In the genomic region with DNA sequence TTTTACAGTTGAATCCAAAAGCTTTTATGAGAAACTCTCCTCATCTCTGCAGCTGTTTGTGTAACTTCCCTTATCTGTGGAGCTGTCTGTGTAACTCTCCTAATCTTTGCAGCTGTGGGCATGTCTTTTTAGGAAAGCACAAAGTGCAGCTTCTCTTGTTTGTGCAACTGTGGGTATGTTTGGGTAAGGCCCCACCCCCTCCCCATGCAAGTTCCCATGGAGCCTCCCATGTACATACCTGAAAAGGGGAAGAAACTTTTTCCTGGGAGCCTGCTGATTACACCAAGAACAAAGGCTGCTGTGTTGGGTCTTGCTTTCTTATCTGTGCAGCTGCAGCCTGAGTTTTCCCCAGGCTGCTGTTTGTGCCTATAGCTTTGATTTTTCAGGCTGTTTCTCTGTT, we compare ENCODE assay signal across 25 cellular contexts. TPM values are rescaled to one million over a fixed set of nuclear protein-coding genes. Genes with fewer than 3 reads are reported as not detected.
DNase-seq lines count a peak whose midpoint lies in the region; ATAC-seq and TF ChIP-seq lines count a peak whose summit lies in the region.
"Had no signal": no experiment of that assay in that cellular context is flagged by ENCODE, and none has a peak within 500 bp of the region (broad histone marks: within the 10 kb centered on the region; RNA-seq: fewer than 3 reads in every experiment).

No MANE protein-coding gene starts in this region.

- intact Hi-C loops in left ventricle myocardium superior (cut with micrococcal nuclease) (no loop called here), Right ventricle myocardium superior (cut with DNase I) (no loop called here), left colon (cut with DNase I, micrococcal nuclease) (no loop called here)

- TF ChIP-seq CTCF in smooth muscle cell (IDR thresholded peaks at IDR 0.05; ENCODE audit: borderline replicate concordance, insufficient read depth, poor library complexity, severe bottlenecking): no peak

- no peaks in the 10 kb centered on the region for H3K36me3 Mint-ChIP-seq in immature natural killer cell
- H3K36me3 Mint-ChIP-seq in activated CD8-positive, alpha-beta memory T cell treated with anti-CD3 and anti-CD28 coated beads, Interleukin-2, amount 10 ng/mL, durations not matched to agents 7 days and 5 days: no peaks in the 10 kb centered on the region

- H3K9me3 ChIP-seq in smooth muscle cell (replicated peaks; ENCODE audit: low read depth): no peaks in the 10 kb centered on the region
- H3K9me3 ChIP-seq: sigmoid colon had no signal

- H3K9ac ChIP-seq in smooth muscle cell (ENCODE audit: low read depth): no peak overlapping the region

- CTCF ChIA-PET in activated CD8-positive, alpha-beta memory T cell treated with anti-CD3 and anti-CD28 coated beads, Interleukin-2, amount 10 ng/mL, durations not matched to agents 7 days and 5 days (lab: Charles Lee): no interaction called here

- H3F3A ChIP-seq in smooth muscle cell (ENCODE audit: low read depth): no peaks in the 10 kb centered on the region

- H3K4me3 ChIP-seq in smooth muscle cell: no peak overlapping the region
- H3K4me3 ChIP-seq: sigmoid colon had no signal

- H3K27me3 Mint-ChIP-seq in immature natural killer cell (ENCODE audit: low read depth in 3 of 3): peaks cover 0 to 14% (median 11%) of the 10 kb centered on the region in 3 donors
- H3K27me3 Mint-ChIP-seq in activated CD8-positive, alpha-beta memory T cell treated with anti-CD3 and anti-CD28 coated beads, Interleukin-2, amount 10 ng/mL, durations not matched to agents 7 days and 5 days: peaks cover 51% of the 10 kb centered on the region

- H3K4me1 Mint-ChIP-seq in immature natural killer cell: no peaks in the 10 kb centered on the region
- H3K4me1 Mint-ChIP-seq in activated CD8-positive, alpha-beta memory T cell treated with anti-CD3 and anti-CD28 coated beads, Interleukin-2, amount 10 ng/mL, durations not matched to agents 7 days and 5 days: no peaks in the 10 kb centered on the region
- H3K4me1 Mint-ChIP-seq: stimulated activated naive CD8-positive, alpha-beta T cell treated with anti-CD3 and anti-CD28 coated beads, Interleukin-15, amount 100 ng/mL, for 72 hours had no signal

- no peaks in the 10 kb centered on the region for H3K79me2 ChIP-seq in smooth muscle cell (ENCODE audit: low read depth)

- peaks cover 10% of the 10 kb centered on the region for H3K4me1 ChIP-seq in smooth muscle cell (ENCODE audit: low read depth)
- H3K4me1 ChIP-seq: sigmoid colon had no signal

- DNase-seq in left ventricle myocardium superior (no peak), Right ventricle myocardium superior (no peak), SKM-1 (lab: John Stamatoyannopoulos, UW; ENCODE audit: unreplicated experiment) (peak; percentile 29), left colon (peak in 1 of 2 donors; percentile 50), smooth muscle cell (lab: John Stamatoyannopoulos, UW; ENCODE audit: unreplicated experiment) (no peak), immature natural killer cell (no peak)
- no peak for DNase-seq in activated CD8-positive, alpha-beta memory T cell treated with anti-CD3 and anti-CD28 coated beads, Interleukin-2, amount 10 ng/mL, durations not matched to agents 7 days and 5 days
- DNase-seq: 8988T; activated CD4-positive, CD25-positive, alpha-beta regulatory T cell treated with anti-CD3 and anti-CD28 coated beads, Interleukin-2, amount 50 U/mL, for 72 hours; activated effector memory CD4-positive, alpha-beta T cell treated with anti-CD3 and anti-CD28 coated beads, Interleukin-2, amount 50 U/mL, for 16 hours; amygdala; cerebellar nuclear complex; DMS 273 treated with DMSO at 0.1 percent for 48 hours; effector memory CD4-positive, alpha-beta T cell; kidney; NCI-H2029; NCI-H446 treated with DMSO at 0.1 percent for 48 hours; NK-92 treated with Interleukin-12 subunit alpha and Interleukin-12 subunit beta, amount 100 ng/mL, for 24 hours; SHP77; sigmoid colon; stimulated activated CD4-positive, alpha-beta T cell treated with anti-CD3 and anti-CD28 coated beads, Interleukin-2, amount 100 ng/mL, for 24 hours; stimulated activated naive CD8-positive, alpha-beta T cell treated with anti-CD3 and anti-CD28 coated beads, Interleukin-15, amount 100 ng/mL, for 72 hours; trophoblast cell had no signal

- H3K36me3 ChIP-seq in smooth muscle cell (ENCODE audit: low read depth): no peaks in the 10 kb centered on the region
- H3K36me3 ChIP-seq: sigmoid colon had no signal

- no peak overlapping the region for H3K27ac Mint-ChIP-seq in immature natural killer cell
- H3K27ac Mint-ChIP-seq in activated CD8-positive, alpha-beta memory T cell treated with anti-CD3 and anti-CD28 coated beads, Interleukin-2, amount 10 ng/mL, durations not matched to agents 7 days and 5 days: no peak overlapping the region
- H3K27ac Mint-ChIP-seq: stimulated activated naive CD8-positive, alpha-beta T cell treated with anti-CD3 and anti-CD28 coated beads, Interleukin-15, amount 100 ng/mL, for 72 hours; T-helper 2 cell treated with Interferon-gamma antibody and Interleukin-4, amounts not matched to agents 5 μg/mL and 100 μg/mL, for 36 hours had no signal

- H3K27me3 ChIP-seq in smooth muscle cell (ENCODE audit: low read depth): no peaks in the 10 kb centered on the region
- H3K27me3 ChIP-seq: sigmoid colon had no signal

- peak; percentile 27 for ATAC-seq in left ventricle myocardium superior
- ATAC-seq in Right ventricle myocardium superior (ENCODE audit: poor library complexity): no peak
- peak; percentile 91 for ATAC-seq in left colon
- ATAC-seq in activated CD8-positive, alpha-beta memory T cell treated with anti-CD3 and anti-CD28 coated beads, Interleukin-2, amount 10 ng/mL, durations not matched to agents 7 days and 5 days: no peak
- ATAC-seq in GM19397 (IDR thresholded peaks at IDR 0.05; ENCODE audit: unreplicated experiment): no peak
- ATAC-seq: stimulated activated naive CD8-positive, alpha-beta T cell treated with anti-CD3 and anti-CD28 coated beads, Interleukin-15, amount 100 ng/mL, for 72 hours had no signal

- no peaks in the 10 kb centered on the region for H4K20me1 ChIP-seq in smooth muscle cell (ENCODE audit: low read depth)

- H3K4me2 ChIP-seq in smooth muscle cell: peak overlapping the region; percentile 66

- no peaks in the 10 kb centered on the region for H3K9me3 Mint-ChIP-seq in immature natural killer cell
- peaks cover 2% of the 10 kb centered on the region for H3K9me3 Mint-ChIP-seq in activated CD8-positive, alpha-beta memory T cell treated with anti-CD3 and anti-CD28 coated beads, Interleukin-2, amount 10 ng/mL, durations not matched to agents 7 days and 5 days (ENCODE audit: low read depth)
- H3K9me3 Mint-ChIP-seq: stimulated activated naive CD8-positive, alpha-beta T cell treated with anti-CD3 and anti-CD28 coated beads, Interleukin-15, amount 100 ng/mL, for 72 hours had no signal

- H3K4me3 Mint-ChIP-seq in immature natural killer cell: no peak overlapping the region
- H3K4me3 Mint-ChIP-seq in activated CD8-positive, alpha-beta memory T cell treated with anti-CD3 and anti-CD28 coated beads, Interleukin-2, amount 10 ng/mL, durations not matched to agents 7 days and 5 days: no peak overlapping the region
- H3K4me3 Mint-ChIP-seq: stimulated activated naive CD8-positive, alpha-beta T cell treated with anti-CD3 and anti-CD28 coated beads, Interleukin-15, amount 100 ng/mL, for 72 hours; T-helper 2 cell treated with Interferon-gamma antibody and Interleukin-4, amounts not matched to agents 5 μg/mL and 100 μg/mL, for 36 hours had no signal

- H3K27ac ChIP-seq in smooth muscle cell (ENCODE audit: low read depth): no peak overlapping the region
- H3K27ac ChIP-seq: sigmoid colon had no signal

- H2AFZ ChIP-seq in smooth muscle cell (ENCODE audit: low read depth): peak overlapping the region; percentile 47

RNA-seq across cellular contexts. Expression of gene CDKN3, which starts 42.7 kb away (rescaled TPM):
- total RNA-seq in left ventricle myocardium superior (5.5 TPM), Right ventricle myocardium superior (5.2 TPM), left colon (10 to 100 TPM in 1 of 2 donors, 1 to 10 TPM in 1; 6.3 to 12.8 TPM), smooth muscle cell (15.4 and 22.1 TPM in 2 replicates)
- polyA plus RNA-seq in smooth muscle cell (18.6 and 20.1 TPM in 2 replicates), immature natural killer cell (1 to 10 TPM; 2.7 to 6.4 (median 6.4) TPM)
- total RNA-seq in activated CD8-positive, alpha-beta memory T cell treated with anti-CD3 and anti-CD28 coated beads, Interleukin-2, amount 10 ng/mL, durations not matched to agents 7 days and 5 days: 10 to 100 TPM; 82.6 to 96.0 TPM

Comparison
In these comparisons a context has a peak if more than half of its experiments do, and no peak if none do; other contexts are left out.
1. ATAC-seq: peak in left ventricle myocardium superior (single experiment) and left colon (single experiment); none in Right ventricle myocardium superior (single experiment), activated CD8-positive, alpha-beta memory T cell treated with anti-CD3 and anti-CD28 coated beads, Interleukin-2, amount 10 ng/mL, durations not matched to agents 7 days and 5 days (single experiment) and GM19397 (single experiment).